9 cellular contexts compared by ENCODE assay signal in genomic region chr5:78594946-78595921, GRCh38. TPM values are rescaled to one million over a fixed set of nuclear protein-coding genes. Genes with fewer than 3 reads are reported as not detected.
DNase-seq lines count a peak whose midpoint lies in the region; ATAC-seq and TF ChIP-seq lines count a peak whose summit lies in the region.
"Had no signal": no experiment of that assay in that cellular context is flagged by ENCODE, and none has a peak within 500 bp of the region (broad histone marks: within the 10 kb centered on the region; RNA-seq: fewer than 3 reads in every experiment).

No MANE protein-coding gene starts in this region.

- H3K27ac Mint-ChIP-seq in osteocyte (ENCODE audit: unreplicated experiment) = peak overlapping the region; percentile 94

- no peak for TF ChIP-seq CTCF in osteocyte (IDR thresholded peaks at IDR 0.05)

- H3K9me3 Mint-ChIP-seq in osteocyte (ENCODE audit: unreplicated experiment) = no peaks in the 10 kb centered on the region

- H3K4me3 Mint-ChIP-seq in osteocyte (ENCODE audit: unreplicated experiment) = no peak overlapping the region

- H3K4me1 Mint-ChIP-seq in osteocyte (ENCODE audit: unreplicated experiment) = peaks cover 84% of the 10 kb centered on the region

- H3K27me3 Mint-ChIP-seq in osteocyte (ENCODE audit: unreplicated experiment) = no peaks in the 10 kb centered on the region

- peaks cover 57% of the 10 kb centered on the region for H3K36me3 Mint-ChIP-seq in osteocyte (ENCODE audit: unreplicated experiment)

- no peak for ATAC-seq in HG02588 (IDR thresholded peaks at IDR 0.05; ENCODE audit: unreplicated experiment)

- peak; percentile 81 for DNase-seq in COLO829 (ENCODE audit: low spot score)
- peak; percentile 92 for DNase-seq in fibroblast of gingiva (ENCODE audit: low read depth)
- no peak for DNase-seq in osteocyte (ENCODE audit: extremely low spot score, unreplicated experiment)
- no peak for DNase-seq in stimulated activated naive CD4-positive, alpha-beta T cell treated with Interleukin-2 at 50 U/mL for 16 hours (lab: John Stamatoyannopoulos, UW)
- no peak for DNase-seq in activated T-cell treated with anti-CD3 and anti-CD28 coated beads for 4 hours
- no peak for DNase-seq in NCI-H2171 treated with DMSO at 0.1 percent for 48 hours (lab: John Stamatoyannopoulos, UW)
- DNase-seq: kidney had no signal

TF ChIP-seq in PFSK-1, 5 proteins besides CTCF, POLR2A, EP300 and RAD21:
- TF ChIP-seq TAF1 (IDR thresholded peaks at IDR 0.05; ENCODE audit: borderline replicate concordance, insufficient read depth, low read length) (peak; percentile 57; the same call in 1 of the 2 replicates), POLR2AphosphoS5 (IDR thresholded peaks at IDR 0.05; ENCODE audit: low read depth, low read length) (peak; percentile 51; the same call in 1 of the 2 replicates), SIN3A (IDR thresholded peaks at IDR 0.05; ENCODE audit: borderline replicate concordance, insufficient read depth, low read length) (peak; percentile 95; the same call in 1 of the 2 replicates), REST (IDR thresholded peaks at IDR 0.05; ENCODE audit: insufficient read depth in 1 of 2, low read depth in 2 of 2, low read length in 2 of 2) (peak in 1 of 2 experiments; percentile 63; a peak in 2 of 4 replicates), FOXP2 (optimal IDR thresholded peaks at IDR 0.05; ENCODE audit: borderline replicate concordance, extremely low read depth, extremely low read length, insufficient read depth) (no peak)
TF ChIP-seq in PFSK-1: peak in this region for 4.

RNA-seq across cellular contexts. Expression of gene LHFPL2, which starts 53.3 kb away (rescaled TPM):
- polyA plus RNA-seq in PFSK-1 (2012; ENCODE audit: insufficient read length, low read depth) = 37.0 TPM
- 110 and 113 TPM in 2 replicates for total RNA-seq in osteocyte

Comparison
In these comparisons a context has a peak if more than half of its experiments do, and no peak if none do; other contexts are left out.
1. DNase-seq: peak in COLO829 (single experiment) and fibroblast of gingiva (single experiment); none in osteocyte (single experiment), stimulated activated naive CD4-positive, alpha-beta T cell treated with Interleukin-2 at 50 U/mL for 16 hours (single experiment), activated T-cell treated with anti-CD3 and anti-CD28 coated beads for 4 hours (single experiment) and NCI-H2171 treated with DMSO at 0.1 percent for 48 hours (single experiment).